In genomic region chr4:85968945-85969830, GRCh38 we compare ENCODE assay signal across 8 cellular contexts.
DNase-seq lines count a peak whose midpoint lies in the region; ATAC-seq and TF ChIP-seq lines count a peak whose summit lies in the region.

No MANE protein-coding gene starts in this region.

- DNase-seq in CD1c-positive myeloid dendritic cell (ENCODE audit: extremely low spot score) (peak; percentile 47), Kasumi-1 (lab: John Stamatoyannopoulos, UW) (peak; percentile 65 to 79), SHP77 treated with DMSO at 0.1 percent for 48 hours (lab: John Stamatoyannopoulos, UW) (peak; percentile 19), foreskin keratinocyte (peak; percentile 9 to 58), retinal pigment epithelial cell (ENCODE audit: low read depth) (peak; percentile 30), occipital lobe (lab: John Stamatoyannopoulos, UW) (no peak), nucleus accumbens (lab: John Stamatoyannopoulos, UW) (no peak)

- TF ChIP-seq CTCF in foreskin keratinocyte (conservative IDR thresholded peaks at IDR 0.05) = peak; percentile 72
- TF ChIP-seq CTCF in retinal pigment epithelial cell (conservative IDR thresholded peaks at IDR 0.05; ENCODE audit: low read depth, low read length) = peak; percentile 55

- ATAC-seq in GM19467 (IDR thresholded peaks at IDR 0.05; ENCODE audit: unreplicated experiment) (peak; percentile 68), foreskin keratinocyte (peak; percentile 69)

- no peaks in the 10 kb centered on the region for H3K27me3 ChIP-seq in foreskin keratinocyte

- no peaks in the 10 kb centered on the region for H3K4me1 ChIP-seq in foreskin keratinocyte

- H3K27ac ChIP-seq in foreskin keratinocyte = no peak overlapping the region

- no peak overlapping the region for H3K4me3 ChIP-seq in retinal pigment epithelial cell (ENCODE audit: low read length)

Comparison
In these comparisons a context has a peak if more than half of its experiments do, and no peak if none do; other contexts are left out.
1. DNase-seq: peak in CD1c-positive myeloid dendritic cell (single experiment), Kasumi-1 (2 of 2), SHP77 treated with DMSO at 0.1 percent for 48 hours (single experiment), foreskin keratinocyte (2 of 2) and retinal pigment epithelial cell (single experiment); none in occipital lobe (single experiment) and nucleus accumbens (0 of 56).